Comparison of ENCODE assay signal across 8 cellular contexts in genomic region chr19:34678085-34678412, GRCh38. TPM values are rescaled to one million over a fixed set of nuclear protein-coding genes. Genes with fewer than 3 reads are reported as not detected.
A peak's percentile ranks its signal among the peaks of the same experiment; 100 is the strongest.
DNase-seq lines count a peak whose midpoint lies in the region; ATAC-seq and TF ChIP-seq lines count a peak whose summit lies in the region.

No MANE protein-coding gene starts in this region.

- H3K4me1 ChIP-seq in iPS DF 6.9 (ENCODE audit: control insufficient read depth, insufficient read depth, low read length) (no peaks in the 10 kb centered on the region), spleen (peaks cover 6 to 34% (median 26%) of the 10 kb centered on the region in 6 donors)

- H3K27ac ChIP-seq in iPS DF 6.9 (ENCODE audit: low read length) = no peak overlapping the region
- H3K27ac ChIP-seq in spleen = peak overlapping the region; percentile 92 to 99 (median 96)

- H3K4me3 Mint-ChIP-seq in activated T-helper 17 cell treated with anti-CD3 and anti-CD28 coated beads, Interleukin-2, amount 50 U/mL, for 72 hours = peak overlapping the region; percentile 89

- TF ChIP-seq CTCF in HFF-Myc (IDR thresholded peaks at IDR 0.05; ENCODE audit: low read depth, low read length, missing control alignments) (no peak), spleen (IDR thresholded peaks at IDR 0.05 in 8 of 11, conservative IDR thresholded peaks at IDR 0.05 in 3 of 11) (peak in 1 of 11 experiments; percentile 4)

- peaks cover 10% of the 10 kb centered on the region for H3K4me1 Mint-ChIP-seq in activated T-helper 17 cell treated with anti-CD3 and anti-CD28 coated beads, Interleukin-2, amount 50 U/mL, for 72 hours

- WGBS in iPS DF 6.9 (ENCODE audit: insufficient coverage, insufficient read length) = no CpG with 5 or more reads among the region's 20 CpGs
- 3 to 13% (median 6%) methylated on average over 20 of the region's 20 CpGs for WGBS in spleen, 5 donors

- H3K27ac Mint-ChIP-seq in activated T-helper 17 cell treated with anti-CD3 and anti-CD28 coated beads, Interleukin-2, amount 50 U/mL, for 72 hours = peak overlapping the region; percentile 96

- H3K4me3 ChIP-seq in HFF-Myc (replicated peaks; ENCODE audit: low read depth, low read length) (peak overlapping the region; percentile 63), iPS DF 6.9 (ENCODE audit: low read length) (peak overlapping the region; percentile 85; the same call in 1 of the 2 replicates), spleen (peak overlapping the region; percentile 58 to 88 (median 70))

- H3K36me3 ChIP-seq in iPS DF 6.9 (ENCODE audit: control insufficient read depth, insufficient read depth, low read length) = no peaks in the 10 kb centered on the region; the same call in 1 of the 2 replicates
- H3K36me3 ChIP-seq in spleen = peaks cover 15 to 45% (median 40%) of the 10 kb centered on the region in 6 donors

- peaks cover 64% of the 10 kb centered on the region for H3K36me3 Mint-ChIP-seq in activated T-helper 17 cell treated with anti-CD3 and anti-CD28 coated beads, Interleukin-2, amount 50 U/mL, for 72 hours (ENCODE audit: low read depth)

- no peak for ATAC-seq in activated T-helper 17 cell treated with anti-CD3 and anti-CD28 coated beads, Interleukin-2, amount 50 U/mL, for 72 hours (replicated peaks)
- no peak for ATAC-seq in HG03139 (IDR thresholded peaks at IDR 0.05; ENCODE audit: unreplicated experiment)
- ATAC-seq in HG03159 (IDR thresholded peaks at IDR 0.05; ENCODE audit: unreplicated experiment) = no peak

- H3K27me3 ChIP-seq in iPS DF 6.9 (ENCODE audit: control insufficient read depth, insufficient read depth, low read length) (no peaks in the 10 kb centered on the region), spleen (replicated peaks in 1 of 7) (no peaks in the 10 kb centered on the region)

- no peaks in the 10 kb centered on the region for H3K27me3 Mint-ChIP-seq in activated T-helper 17 cell treated with anti-CD3 and anti-CD28 coated beads, Interleukin-2, amount 50 U/mL, for 72 hours

- DNase-seq in HFF-Myc (ENCODE audit: extremely low read depth, low read depth) = no peak
- DNase-seq in iPS DF 6.9 (ENCODE audit: low read depth, low spot score) = no peak
- no peak for DNase-seq in spleen
- no peak for DNase-seq in dermis blood vessel endothelial cell
- DNase-seq in OCI-M1 (lab: John Stamatoyannopoulos, UW) = no peak

- intact Hi-C loops in spleen (cut with DNase I; ENCODE audit: low total_unique reads) = loop anchor here (10.0 kb wide), 1 partner anchor 57 kb away; the partner anchor contains the start of gene ZNF181

- TF ChIP-seq POLR2A in spleen (IDR thresholded peaks at IDR 0.05) = no peak

- H3K9me3 Mint-ChIP-seq in activated T-helper 17 cell treated with anti-CD3 and anti-CD28 coated beads, Interleukin-2, amount 50 U/mL, for 72 hours = peaks cover 13% of the 10 kb centered on the region

- H3K9me3 ChIP-seq in iPS DF 6.9 (ENCODE audit: control insufficient read depth, insufficient read depth, low read length) (no peaks in the 10 kb centered on the region), spleen (peaks cover 4 to 56% (median 39%) of the 10 kb centered on the region in 8 donors)

RNA-seq across cellular contexts. Expression of gene ZNF302, which starts 0.6 kb away (rescaled TPM):
- total RNA-seq in activated T-helper 17 cell treated with anti-CD3 and anti-CD28 coated beads, Interleukin-2, amount 50 U/mL, for 72 hours = 10 to 100 TPM in 1 of 2 donors, 1 to 10 TPM in 1; 7.7 to 11.7 TPM
- 10 to 100 TPM; 24.7 to 36.1 (median 33.0) TPM for total RNA-seq in spleen
- polyA plus RNA-seq in spleen = 10 to 100 TPM; 18.9 to 23.2 (median 22.5) TPM
- total RNA-seq in dermis blood vessel endothelial cell = 15.8 and 19.4 TPM in 2 replicates

RNA-seq across cellular contexts. Expression of gene SCGB2B2, which starts 1.1 kb away (rescaled TPM):
- total RNA-seq in activated T-helper 17 cell treated with anti-CD3 and anti-CD28 coated beads, Interleukin-2, amount 50 U/mL, for 72 hours = under 1 TPM; 0.35 to 0.71 TPM
- total RNA-seq in spleen = 1 to 10 TPM in 6 of 7 donors, under 1 TPM in 1; 0.50 to 1.9 (median 1.3) TPM
- under 1 TPM in 2 of 3 donors, not detected in 1; 0.13 to 0.28 TPM for polyA plus RNA-seq in spleen
- not detected in 2 replicates for total RNA-seq in dermis blood vessel endothelial cell

RNA-seq across cellular contexts. Expression of gene ZNF181, which starts 56.0 kb away (rescaled TPM):
- 1 to 10 TPM; 2.4 to 2.6 TPM for total RNA-seq in activated T-helper 17 cell treated with anti-CD3 and anti-CD28 coated beads, Interleukin-2, amount 50 U/mL, for 72 hours
- 10 to 100 TPM in 6 of 7 donors, 1 to 10 TPM in 1; 7.9 to 36.5 (median 13.8) TPM for total RNA-seq in spleen
- polyA plus RNA-seq in spleen = 10 to 100 TPM in 1 of 3 donors, 1 to 10 TPM in 2; 6.8 to 13.4 (median 7.2) TPM
- 16.7 and 17.2 TPM in 2 replicates for total RNA-seq in dermis blood vessel endothelial cell
